14 cellular contexts compared by ENCODE assay signal in the genomic region with DNA sequence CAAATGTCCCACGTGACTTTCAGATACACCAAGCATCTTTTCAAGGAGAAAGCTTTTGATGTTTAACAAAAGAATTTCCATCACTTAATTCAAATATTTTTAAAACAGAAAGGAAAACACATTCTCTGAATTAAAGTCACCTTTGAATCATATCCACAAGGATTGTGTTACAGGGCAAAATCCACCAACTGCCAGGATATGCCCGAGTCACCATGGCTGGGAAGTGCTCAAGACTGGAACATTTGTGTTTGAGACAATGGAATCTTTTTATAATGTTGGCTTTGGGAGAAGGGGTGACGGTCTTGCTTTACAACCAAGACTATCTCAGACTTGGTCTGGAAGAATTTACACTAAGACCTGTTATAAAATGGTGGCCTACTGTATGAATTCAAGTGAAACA. TPM values are rescaled to one million over a fixed set of nuclear protein-coding genes. Genes with fewer than 3 reads are reported as not detected.
A peak's percentile ranks its signal among the peaks of the same experiment; 100 is the strongest.
DNase-seq lines count a peak whose midpoint lies in the region; ATAC-seq and TF ChIP-seq lines count a peak whose summit lies in the region.
"Had no signal": no experiment of that assay in that cellular context is flagged by ENCODE, and none has a peak within 500 bp of the region (broad histone marks: within the 10 kb centered on the region; RNA-seq: fewer than 3 reads in every experiment).

No MANE protein-coding gene starts in this region.

- H3K36me3 ChIP-seq in BLaER1: peaks cover 90% of the 10 kb centered on the region
- peaks cover 10% of the 10 kb centered on the region; the same call in 1 of the 2 replicates for H3K36me3 ChIP-seq in GM23338 (ENCODE audit: insufficient read depth)
- peaks cover 5% of the 10 kb centered on the region for H3K36me3 ChIP-seq in mucosa of descending colon (ENCODE audit: low read depth)
- peaks cover 25 to 89% (median 79%) of the 10 kb centered on the region in 4 donors for H3K36me3 ChIP-seq in esophagus muscularis mucosa

- POLR2A ChIA-PET in activated naive CD8-positive, alpha-beta T cell treated with anti-CD3 and anti-CD28 coated beads, Interleukin-2, amount 10 ng/mL, durations not matched to agents 7 days and 5 days (lab: Charles Lee): no interaction called here

- H2AFZ ChIP-seq in GM23338: no peak overlapping the region

- H3K4me1 Mint-ChIP-seq in GM23338: no peaks in the 10 kb centered on the region
- peaks cover 15% of the 10 kb centered on the region for H3K4me1 Mint-ChIP-seq in activated naive CD8-positive, alpha-beta T cell treated with anti-CD3 and anti-CD28 coated beads, Interleukin-2, amount 10 ng/mL, durations not matched to agents 7 days and 5 days

- H3F3A ChIP-seq in GM23338 (replicated peaks; ENCODE audit: low read depth): 0 out of 2 replicates have a peak, but pooled peaks cover 10% of the 10 kb centered on the region

- H3K36me3 Mint-ChIP-seq in GM23338 (ENCODE audit: low read depth): peaks cover 11% of the 10 kb centered on the region; the same call in 2 of the 3 replicates
- H3K36me3 Mint-ChIP-seq in activated naive CD8-positive, alpha-beta T cell treated with anti-CD3 and anti-CD28 coated beads, Interleukin-2, amount 10 ng/mL, durations not matched to agents 7 days and 5 days: peaks cover 10% of the 10 kb centered on the region

- H3K27me3 Mint-ChIP-seq in GM23338 (ENCODE audit: insufficient read depth, low read depth, poor library complexity): peaks cover 5% of the 10 kb centered on the region
- no peaks in the 10 kb centered on the region for H3K27me3 Mint-ChIP-seq in activated naive CD8-positive, alpha-beta T cell treated with anti-CD3 and anti-CD28 coated beads, Interleukin-2, amount 10 ng/mL, durations not matched to agents 7 days and 5 days

- peaks cover 17% of the 10 kb centered on the region; the same call in 1 of the 2 replicates for H4K20me1 ChIP-seq in BLaER1
- no peaks in the 10 kb centered on the region; the same call in 1 of the 2 replicates for H4K20me1 ChIP-seq in GM23338 (replicated peaks; ENCODE audit: insufficient read depth)

- no peaks in the 10 kb centered on the region for H3K79me2 ChIP-seq in GM23338 (replicated peaks; ENCODE audit: insufficient read depth)

- H3K4me3 Mint-ChIP-seq in GM23338: no peak overlapping the region
- H3K4me3 Mint-ChIP-seq in activated naive CD8-positive, alpha-beta T cell treated with anti-CD3 and anti-CD28 coated beads, Interleukin-2, amount 10 ng/mL, durations not matched to agents 7 days and 5 days: peak overlapping the region; percentile 57

- H3K4me3 ChIP-seq in BLaER1 (no peak overlapping the region), GM23338 (no peak overlapping the region), mucosa of descending colon (no peak overlapping the region), esophagus muscularis mucosa (no peak overlapping the region)
- H3K4me3 ChIP-seq: GM12878, heart left ventricle had no signal

- no peaks in the 10 kb centered on the region for H3K9me2 ChIP-seq in GM23338 (ENCODE audit: insufficient read depth)

- no peak for TF ChIP-seq POLR2A in esophagus muscularis mucosa (IDR thresholded peaks at IDR 0.05; ENCODE audit: low read depth)

- H3K9me3 Mint-ChIP-seq in GM23338: no peaks in the 10 kb centered on the region
- H3K9me3 Mint-ChIP-seq in activated naive CD8-positive, alpha-beta T cell treated with anti-CD3 and anti-CD28 coated beads, Interleukin-2, amount 10 ng/mL, durations not matched to agents 7 days and 5 days: no peaks in the 10 kb centered on the region

- H3K27me3 ChIP-seq in BLaER1 (no peaks in the 10 kb centered on the region), GM23338 (ENCODE audit: insufficient read depth) (no peaks in the 10 kb centered on the region), esophagus muscularis mucosa (no peaks in the 10 kb centered on the region)
- H3K27me3 ChIP-seq: heart left ventricle had no signal

- peaks cover 27% of the 10 kb centered on the region for H3K4me1 ChIP-seq in BLaER1
- no peaks in the 10 kb centered on the region for H3K4me1 ChIP-seq in GM23338 (ENCODE audit: insufficient read depth)
- peaks cover 4% of the 10 kb centered on the region for H3K4me1 ChIP-seq in mucosa of descending colon (ENCODE audit: low read depth)
- H3K4me1 ChIP-seq in esophagus muscularis mucosa: no peaks in the 10 kb centered on the region

- H3K9ac ChIP-seq in BLaER1: no peak overlapping the region

- peak overlapping the region; percentile 73 for H3K4me2 ChIP-seq in BLaER1
- H3K4me2 ChIP-seq in GM23338: no peak overlapping the region

- H3K9me3 ChIP-seq in BLaER1 (no peaks in the 10 kb centered on the region), mucosa of descending colon (no peaks in the 10 kb centered on the region), esophagus muscularis mucosa (no peaks in the 10 kb centered on the region)
- H3K9me3 ChIP-seq: heart left ventricle had no signal

- no peak for DNase-seq in GM23338 (ENCODE audit: low spot score)
- DNase-seq in activated naive CD8-positive, alpha-beta T cell treated with anti-CD3 and anti-CD28 coated beads, Interleukin-2, amount 10 ng/mL, durations not matched to agents 7 days and 5 days: no peak
- peak in 1 of 3 donors; percentile 44 for DNase-seq in mucosa of descending colon
- no peak for DNase-seq in GF-D8 (lab: John Stamatoyannopoulos, UW)
- DNase-seq in SKM-1 (lab: John Stamatoyannopoulos, UW; ENCODE audit: unreplicated experiment): no peak
- no peak for DNase-seq in esophagus muscularis mucosa (ENCODE audit: extremely low spot score)
- no peak for DNase-seq in medulla oblongata (ENCODE audit: extremely low spot score)
- DNase-seq: anterior cingulate cortex; heart left ventricle; left ventricle myocardium superior; NCI-H187; NK-92 treated with Interleukin-12 subunit alpha and Interleukin-12 subunit beta, amount 100 ng/mL, for 24 hours had no signal

- no peak for TF ChIP-seq EP300 in esophagus muscularis mucosa (IDR thresholded peaks at IDR 0.05)

- WGBS in esophagus muscularis mucosa: 72% methylated on average over 3 of the region's 3 CpGs

- intact Hi-C loops in mucosa of descending colon (cut with DNase I, micrococcal nuclease): no loop called here
- intact Hi-C loops in esophagus muscularis mucosa (cut with DNase I): no loop called here

- no peak for ATAC-seq in GM23338
- no peak for ATAC-seq in activated naive CD8-positive, alpha-beta T cell treated with anti-CD3 and anti-CD28 coated beads, Interleukin-2, amount 10 ng/mL, durations not matched to agents 7 days and 5 days (ENCODE audit: low read depth)
- peak; percentile 61 for ATAC-seq in mucosa of descending colon
- ATAC-seq: heart left ventricle, left ventricle myocardium superior had no signal

- TF ChIP-seq CTCF in GM23338 (conservative IDR thresholded peaks at IDR 0.05; ENCODE audit: low read depth in 2 of 2): no peak
- TF ChIP-seq CTCF in mucosa of descending colon (IDR thresholded peaks at IDR 0.05): no peak
- TF ChIP-seq CTCF in esophagus muscularis mucosa (IDR thresholded peaks at IDR 0.05): no peak

- H3K27ac Mint-ChIP-seq in GM23338: no peak overlapping the region
- peak overlapping the region; percentile 51 for H3K27ac Mint-ChIP-seq in activated naive CD8-positive, alpha-beta T cell treated with anti-CD3 and anti-CD28 coated beads, Interleukin-2, amount 10 ng/mL, durations not matched to agents 7 days and 5 days

- H3K27ac ChIP-seq in BLaER1: no peak overlapping the region
- H3K27ac ChIP-seq in GM23338 (ENCODE audit: low read depth): peak overlapping the region; percentile 58; the same call in 1 of the 2 replicates
- no peak overlapping the region for H3K27ac ChIP-seq in esophagus muscularis mucosa (replicated peaks in 1 of 4)

TF ChIP-seq in GM23338, 12 proteins besides CTCF, POLR2A, EP300 and RAD21 (continues in another document):
- TF ChIP-seq EZH2 (IDR thresholded peaks at IDR 0.05; ENCODE audit: low read depth, unreplicated experiment): no peak
- no peak for TF ChIP-seq EZH2phosphoT487 (IDR thresholded peaks at IDR 0.05; ENCODE audit: unreplicated experiment)
- TF ChIP-seq, protein P1, sequence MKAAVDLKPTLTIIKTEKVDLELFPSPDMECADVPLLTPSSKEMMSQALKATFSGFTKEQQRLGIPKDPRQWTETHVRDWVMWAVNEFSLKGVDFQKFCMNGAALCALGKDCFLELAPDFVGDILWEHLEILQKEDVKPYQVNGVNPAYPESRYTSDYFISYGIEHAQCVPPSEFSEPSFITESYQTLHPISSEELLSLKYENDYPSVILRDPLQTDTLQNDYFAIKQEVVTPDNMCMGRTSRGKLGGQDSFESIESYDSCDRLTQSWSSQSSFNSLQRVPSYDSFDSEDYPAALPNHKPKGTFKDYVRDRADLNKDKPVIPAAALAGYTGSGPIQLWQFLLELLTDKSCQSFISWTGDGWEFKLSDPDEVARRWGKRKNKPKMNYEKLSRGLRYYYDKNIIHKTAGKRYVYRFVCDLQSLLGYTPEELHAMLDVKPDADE (IDR thresholded peaks at IDR 0.05): no peak

RNA-seq across cellular contexts. Expression of a gene that starts 40.8 kb away (rescaled TPM):
- 62.3 and 125 TPM in 2 replicates for total RNA-seq in GM23338 (2014; rRNA removed; shearing (Covaris generic))
- 63.4 and 65.1 TPM in 2 replicates for polyA plus RNA-seq in GM23338 (2016; fragmentation: Nextera tagmentation; extraction: Ambion mirVana)
- 10 to 100 TPM; 33.6 to 35.6 TPM for total RNA-seq in activated naive CD8-positive, alpha-beta T cell treated with anti-CD3 and anti-CD28 coated beads, Interleukin-2, amount 10 ng/mL, durations not matched to agents 7 days and 5 days
- total RNA-seq in mucosa of descending colon (10 to 100 TPM; 17.9 to 35.0 (median 21.8) TPM), esophagus muscularis mucosa (10 to 100 TPM; 12.9 to 48.3 (median 26.3) TPM)
